ENCODE assay signal across 12 cellular contexts in genomic region chr20:2914160-2914559, GRCh38. TPM values are rescaled to one million over a fixed set of nuclear protein-coding genes. Genes with fewer than 3 reads are reported as not detected.
DNase-seq lines count a peak whose midpoint lies in the region; ATAC-seq and TF ChIP-seq lines count a peak whose summit lies in the region.
"Had no signal": no experiment of that assay in that cellular context is flagged by ENCODE, and none has a peak within 500 bp of the region (broad histone marks: within the 10 kb centered on the region; RNA-seq: fewer than 3 reads in every experiment).

No MANE protein-coding gene starts in this region.

- TF ChIP-seq CTCF in brain (conservative IDR thresholded peaks at IDR 0.05) (peak; percentile 9 to 40), neural progenitor cell (IDR thresholded peaks at IDR 0.05) (peak; percentile 14), endothelial cell (IDR thresholded peaks at IDR 0.05; ENCODE audit: unreplicated experiment) (no peak)

- H3K27ac Mint-ChIP-seq in brain (peak overlapping the region in 1 of 5 experiments; percentile 38), neural progenitor cell (no peak overlapping the region), endothelial cell (ENCODE audit: unreplicated experiment) (no peak overlapping the region)
- H3K27ac Mint-ChIP-seq: activated naive CD4-positive, alpha-beta T cell treated with anti-CD3 and anti-CD28 coated beads, Interleukin-2, amount 50 U/mL, for 24 hours had no signal

- H4K20me1 ChIP-seq in neural progenitor cell (ENCODE audit: low read depth), result peaks cover 28% of the 10 kb centered on the region

- peak; percentile 3 for DNase-seq in NCI-H1092 treated with DMSO at 0.1 percent for 48 hours (lab: John Stamatoyannopoulos, UW)
- no peak for DNase-seq in NCI-H1092 (lab: John Stamatoyannopoulos, UW)
- peak; percentile 10 for DNase-seq in NCI-H1694 (lab: John Stamatoyannopoulos, UW)
- DNase-seq in neural progenitor cell (ENCODE audit: low spot score), result no peak
- no peak for DNase-seq in HAP-1 (ENCODE audit: low spot score in 2 of 2)
- no peak for DNase-seq in endothelial cell (ENCODE audit: low spot score)
- DNase-seq: glutamatergic neuron, stomach had no signal

- H3K27me3 Mint-ChIP-seq in brain (no peaks in the 10 kb centered on the region), neural progenitor cell (ENCODE audit: insufficient read depth, low read depth) (no peaks in the 10 kb centered on the region), endothelial cell (ENCODE audit: unreplicated experiment) (no peaks in the 10 kb centered on the region)
- H3K27me3 Mint-ChIP-seq: activated naive CD4-positive, alpha-beta T cell treated with anti-CD3 and anti-CD28 coated beads, Interleukin-2, amount 50 U/mL, for 24 hours had no signal

- H3K4me3 ChIP-seq in neural progenitor cell (no peak overlapping the region), HAP-1 (no peak overlapping the region)
- H3K4me3 ChIP-seq: stomach had no signal

- H3K79me2 ChIP-seq in neural progenitor cell (ENCODE audit: low read depth), result peaks cover 52% of the 10 kb centered on the region

- ATAC-seq in HG02588 (IDR thresholded peaks at IDR 0.05; ENCODE audit: unreplicated experiment), result no peak

- peaks cover 6% of the 10 kb centered on the region for H3F3A ChIP-seq in neural progenitor cell (ENCODE audit: low read depth)

- H3K27me3 ChIP-seq in neural progenitor cell (no peaks in the 10 kb centered on the region), HAP-1 (ENCODE audit: low read depth) (no peaks in the 10 kb centered on the region)
- H3K27me3 ChIP-seq: stomach had no signal

- H3K4me1 Mint-ChIP-seq in brain (peaks cover 29% of the 10 kb centered on the region), neural progenitor cell (peaks cover 5% of the 10 kb centered on the region), endothelial cell (ENCODE audit: unreplicated experiment) (peaks cover 16% of the 10 kb centered on the region)

- in situ Hi-C loops in HAP-1 (cut with MboI; ENCODE audit: low sequenced_read_pairs), result no loop called here

- H3K36me3 Mint-ChIP-seq in brain, result peaks cover 20% of the 10 kb centered on the region
- H3K36me3 Mint-ChIP-seq in neural progenitor cell, result peaks cover 15% of the 10 kb centered on the region
- H3K36me3 Mint-ChIP-seq in endothelial cell (ENCODE audit: low read depth, unreplicated experiment), result no peaks in the 10 kb centered on the region

- no peak overlapping the region for H3K4me3 Mint-ChIP-seq in brain
- no peak overlapping the region for H3K4me3 Mint-ChIP-seq in neural progenitor cell
- H3K4me3 Mint-ChIP-seq in endothelial cell (ENCODE audit: unreplicated experiment), result no peak overlapping the region
- H3K4me3 Mint-ChIP-seq: activated naive CD4-positive, alpha-beta T cell treated with anti-CD3 and anti-CD28 coated beads, Interleukin-2, amount 50 U/mL, for 24 hours had no signal

- H3K36me3 ChIP-seq in neural progenitor cell (no peaks in the 10 kb centered on the region), HAP-1 (replicated peaks) (no peaks in the 10 kb centered on the region; the same call in 1 of the 2 replicates)
- H3K36me3 ChIP-seq: stomach had no signal

- H3K9ac ChIP-seq in neural progenitor cell, result no peak overlapping the region
- H3K9ac ChIP-seq: parathyroid adenoma had no signal

- no peak overlapping the region for H2AFZ ChIP-seq in neural progenitor cell (replicated peaks)
- H2AFZ ChIP-seq: parathyroid adenoma had no signal

- H3K9me3 Mint-ChIP-seq in brain (peaks cover 0 to 3% (median 2%) of the 10 kb centered on the region in 5 experiments), neural progenitor cell (peaks cover 9% of the 10 kb centered on the region), endothelial cell (ENCODE audit: unreplicated experiment) (no peaks in the 10 kb centered on the region)
- H3K9me3 Mint-ChIP-seq: activated naive CD4-positive, alpha-beta T cell treated with anti-CD3 and anti-CD28 coated beads, Interleukin-2, amount 50 U/mL, for 24 hours had no signal

- H3K9me3 ChIP-seq in neural progenitor cell (ENCODE audit: low read depth) (no peaks in the 10 kb centered on the region), HAP-1 (no peaks in the 10 kb centered on the region)
- H3K9me3 ChIP-seq: stomach had no signal

- no peaks in the 10 kb centered on the region for H3K4me1 ChIP-seq in neural progenitor cell
- no peaks in the 10 kb centered on the region for H3K4me1 ChIP-seq in HAP-1
- H3K4me1 ChIP-seq: parathyroid adenoma had no signal

- H3K27ac ChIP-seq in neural progenitor cell, result no peak overlapping the region
- H3K27ac ChIP-seq: parathyroid adenoma, stomach had no signal

- H3K4me2 ChIP-seq in neural progenitor cell, result no peak overlapping the region

RNA-seq across cellular contexts. Expression of gene PTPRA, which starts 40.9 kb away (rescaled TPM):
- 101 TPM for polyA plus RNA-seq in brain (ENCODE audit: insufficient read depth, low read depth, low replicate concordance)
- total RNA-seq in neural progenitor cell (ENCODE audit: low replicate concordance) (77.7 and 89.4 TPM in 2 replicates), endothelial cell (ENCODE audit: unreplicated experiment) (59.9 TPM)

Comparison
In these comparisons a context has a peak if more than half of its experiments do, and no peak if none do; other contexts are left out.
1. DNase-seq: peak in NCI-H1092 treated with DMSO at 0.1 percent for 48 hours (single experiment) and NCI-H1694 (single experiment); none in NCI-H1092 (single experiment), neural progenitor cell (single experiment), HAP-1 (0 of 2) and endothelial cell (single experiment).